1 cellular context compared by ENCODE assay signal in the genomic region with DNA sequence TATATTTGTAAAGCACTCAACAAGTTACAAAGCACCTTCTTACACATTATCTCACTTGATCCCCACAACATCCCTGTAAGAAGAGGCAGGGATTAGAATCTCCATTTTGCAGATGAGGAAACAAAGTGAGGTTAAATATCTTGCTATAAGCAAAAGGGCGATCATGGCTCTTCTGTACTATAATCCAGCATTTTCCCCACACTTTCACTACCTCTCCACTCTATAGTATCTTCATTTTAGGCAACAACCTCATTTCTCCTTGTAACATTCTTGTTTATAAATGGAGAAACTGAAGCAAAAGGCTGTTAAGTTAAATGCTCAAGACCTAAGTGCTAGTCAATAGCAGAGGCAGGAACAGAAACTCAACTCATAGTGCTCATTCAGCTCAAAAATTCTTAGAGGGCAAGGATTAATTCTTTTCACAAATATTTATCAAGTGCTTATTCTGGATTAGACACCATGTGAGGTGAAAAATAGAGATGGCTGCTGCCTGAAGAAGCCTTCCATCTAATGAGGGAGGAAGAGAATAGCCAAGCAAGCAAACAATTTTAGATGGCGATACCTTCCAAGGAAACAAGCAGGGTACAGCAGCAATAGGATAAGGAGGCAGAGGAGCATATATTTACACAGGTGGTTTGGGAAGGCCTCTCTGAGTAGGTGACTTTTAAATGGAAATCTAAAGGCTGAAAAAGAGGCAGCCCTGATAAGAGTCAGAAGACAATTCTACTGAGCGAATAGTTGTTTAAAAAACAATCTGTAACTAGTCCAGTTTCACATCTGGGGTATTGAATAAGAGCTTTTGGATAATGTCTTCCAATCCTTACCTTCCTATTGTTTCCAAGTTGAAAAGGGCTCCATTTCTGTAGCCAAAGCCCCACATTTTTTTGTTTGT.
A peak's percentile ranks its signal among the peaks of the same experiment; 100 is the strongest.
TF ChIP-seq lines count a peak whose summit lies in the region.

No MANE protein-coding gene starts in this region.

TF ChIP-seq in HepG2, 621 proteins besides CTCF, POLR2A, EP300 and RAD21 (continues in another document):
- TF ChIP-seq ZSCAN21 (CRISPR knock-in tag; IDR thresholded peaks at IDR 0.05; ENCODE audit: borderline replicate concordance) (no peak), RFX1 (IDR thresholded peaks at IDR 0.05) (no peak), RBFOX2 (IDR thresholded peaks at IDR 0.05; ENCODE audit: low read depth, low read length) (peak; percentile 86), GATAD1 (CRISPR knock-in tag; IDR thresholded peaks at IDR 0.05) (no peak), GABPA (IDR thresholded peaks at IDR 0.05; ENCODE audit: low read depth, low read length) (no peak), GABPA (CRISPR knock-in tag; IDR thresholded peaks at IDR 0.05; ENCODE audit: low read depth) (no peak), ZNF615 (CRISPR knock-in tag; IDR thresholded peaks at IDR 0.05; ENCODE audit: borderline replicate concordance) (no peak), ZNF484 (CRISPR knock-in tag; IDR thresholded peaks at IDR 0.05; ENCODE audit: borderline replicate concordance, low read depth) (no peak), IKZF1 (IDR thresholded peaks at IDR 0.05) (no peak), HES4 (CRISPR knock-in tag; IDR thresholded peaks at IDR 0.05; ENCODE audit: borderline replicate concordance) (no peak), POLR2AphosphoS5 (IDR thresholded peaks at IDR 0.05; ENCODE audit: low read depth, low read length) (peak; percentile 46), ZKSCAN8 (CRISPR knock-in tag; IDR thresholded peaks at IDR 0.05; ENCODE audit: borderline replicate concordance) (no peak), NKX3-1 (CRISPR knock-in tag; IDR thresholded peaks at IDR 0.05) (no peak), ZBTB42 (CRISPR knock-in tag; IDR thresholded peaks at IDR 0.05) (no peak), CENPT (CRISPR knock-in tag; IDR thresholded peaks at IDR 0.05; ENCODE audit: low read depth) (no peak), KDM5A (IDR thresholded peaks at IDR 0.05; ENCODE audit: borderline replicate concordance, low read length) (no peak), MTF2 (CRISPR knock-in tag; IDR thresholded peaks at IDR 0.05; ENCODE audit: borderline replicate concordance) (no peak), KLF13 (CRISPR knock-in tag; IDR thresholded peaks at IDR 0.05) (no peak), ZNF777 (CRISPR knock-in tag; IDR thresholded peaks at IDR 0.05) (no peak), MYNN (CRISPR knock-in tag; IDR thresholded peaks at IDR 0.05; ENCODE audit: low read depth) (no peak), ZNF530 (CRISPR knock-in tag; IDR thresholded peaks at IDR 0.05; ENCODE audit: low read depth) (no peak), ZNF652 (CRISPR knock-in tag; IDR thresholded peaks at IDR 0.05; ENCODE audit: borderline replicate concordance, low read depth) (no peak), NFE2L2 (IDR thresholded peaks at IDR 0.05; ENCODE audit: low read length) (no peak), SRSF4 (IDR thresholded peaks at IDR 0.05; ENCODE audit: low read depth, low read length, poor library complexity, severe bottlenecking) (peak; percentile 56), POLR2G (IDR thresholded peaks at IDR 0.05; ENCODE audit: low read depth, low read length) (peak; percentile 50)
- TF ChIP-seq, protein P1, sequence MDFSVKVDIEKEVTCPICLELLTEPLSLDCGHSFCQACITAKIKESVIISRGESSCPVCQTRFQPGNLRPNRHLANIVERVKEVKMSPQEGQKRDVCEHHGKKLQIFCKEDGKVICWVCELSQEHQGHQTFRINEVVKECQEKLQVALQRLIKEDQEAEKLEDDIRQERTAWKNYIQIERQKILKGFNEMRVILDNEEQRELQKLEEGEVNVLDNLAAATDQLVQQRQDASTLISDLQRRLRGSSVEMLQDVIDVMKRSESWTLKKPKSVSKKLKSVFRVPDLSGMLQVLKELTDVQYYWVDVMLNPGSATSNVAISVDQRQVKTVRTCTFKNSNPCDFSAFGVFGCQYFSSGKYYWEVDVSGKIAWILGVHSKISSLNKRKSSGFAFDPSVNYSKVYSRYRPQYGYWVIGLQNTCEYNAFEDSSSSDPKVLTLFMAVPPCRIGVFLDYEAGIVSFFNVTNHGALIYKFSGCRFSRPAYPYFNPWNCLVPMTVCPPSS (IDR thresholded peaks at IDR 0.05) = no peak
- TF ChIP-seq, protein P2, sequence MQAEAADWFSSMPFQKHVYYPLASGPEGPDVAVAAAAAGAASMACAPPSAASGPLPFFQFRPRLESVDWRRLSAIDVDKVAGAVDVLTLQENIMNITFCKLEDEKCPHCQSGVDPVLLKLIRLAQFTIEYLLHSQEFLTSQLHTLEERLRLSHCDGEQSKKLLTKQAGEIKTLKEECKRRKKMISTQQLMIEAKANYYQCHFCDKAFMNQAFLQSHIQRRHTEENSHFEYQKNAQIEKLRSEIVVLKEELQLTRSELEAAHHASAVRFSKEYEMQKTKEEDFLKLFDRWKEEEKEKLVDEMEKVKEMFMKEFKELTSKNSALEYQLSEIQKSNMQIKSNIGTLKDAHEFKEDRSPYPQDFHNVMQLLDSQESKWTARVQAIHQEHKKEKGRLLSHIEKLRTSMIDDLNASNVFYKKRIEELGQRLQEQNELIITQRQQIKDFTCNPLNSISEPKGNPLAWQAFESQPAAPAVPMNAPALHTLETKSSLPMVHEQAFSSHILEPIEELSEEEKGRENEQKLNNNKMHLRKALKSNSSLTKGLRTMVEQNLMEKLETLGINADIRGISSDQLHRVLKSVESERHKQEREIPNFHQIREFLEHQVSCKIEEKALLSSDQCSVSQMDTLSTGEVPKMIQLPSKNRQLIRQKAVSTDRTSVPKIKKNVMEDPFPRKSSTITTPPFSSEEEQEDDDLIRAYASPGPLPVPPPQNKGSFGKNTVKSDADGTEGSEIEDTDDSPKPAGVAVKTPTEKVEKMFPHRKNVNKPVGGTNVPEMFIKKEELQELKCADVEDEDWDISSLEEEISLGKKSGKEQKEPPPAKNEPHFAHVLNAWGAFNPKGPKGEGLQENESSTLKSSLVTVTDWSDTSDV (CRISPR knock-in tag; IDR thresholded peaks at IDR 0.05) = no peak
- TF ChIP-seq, protein P3, sequence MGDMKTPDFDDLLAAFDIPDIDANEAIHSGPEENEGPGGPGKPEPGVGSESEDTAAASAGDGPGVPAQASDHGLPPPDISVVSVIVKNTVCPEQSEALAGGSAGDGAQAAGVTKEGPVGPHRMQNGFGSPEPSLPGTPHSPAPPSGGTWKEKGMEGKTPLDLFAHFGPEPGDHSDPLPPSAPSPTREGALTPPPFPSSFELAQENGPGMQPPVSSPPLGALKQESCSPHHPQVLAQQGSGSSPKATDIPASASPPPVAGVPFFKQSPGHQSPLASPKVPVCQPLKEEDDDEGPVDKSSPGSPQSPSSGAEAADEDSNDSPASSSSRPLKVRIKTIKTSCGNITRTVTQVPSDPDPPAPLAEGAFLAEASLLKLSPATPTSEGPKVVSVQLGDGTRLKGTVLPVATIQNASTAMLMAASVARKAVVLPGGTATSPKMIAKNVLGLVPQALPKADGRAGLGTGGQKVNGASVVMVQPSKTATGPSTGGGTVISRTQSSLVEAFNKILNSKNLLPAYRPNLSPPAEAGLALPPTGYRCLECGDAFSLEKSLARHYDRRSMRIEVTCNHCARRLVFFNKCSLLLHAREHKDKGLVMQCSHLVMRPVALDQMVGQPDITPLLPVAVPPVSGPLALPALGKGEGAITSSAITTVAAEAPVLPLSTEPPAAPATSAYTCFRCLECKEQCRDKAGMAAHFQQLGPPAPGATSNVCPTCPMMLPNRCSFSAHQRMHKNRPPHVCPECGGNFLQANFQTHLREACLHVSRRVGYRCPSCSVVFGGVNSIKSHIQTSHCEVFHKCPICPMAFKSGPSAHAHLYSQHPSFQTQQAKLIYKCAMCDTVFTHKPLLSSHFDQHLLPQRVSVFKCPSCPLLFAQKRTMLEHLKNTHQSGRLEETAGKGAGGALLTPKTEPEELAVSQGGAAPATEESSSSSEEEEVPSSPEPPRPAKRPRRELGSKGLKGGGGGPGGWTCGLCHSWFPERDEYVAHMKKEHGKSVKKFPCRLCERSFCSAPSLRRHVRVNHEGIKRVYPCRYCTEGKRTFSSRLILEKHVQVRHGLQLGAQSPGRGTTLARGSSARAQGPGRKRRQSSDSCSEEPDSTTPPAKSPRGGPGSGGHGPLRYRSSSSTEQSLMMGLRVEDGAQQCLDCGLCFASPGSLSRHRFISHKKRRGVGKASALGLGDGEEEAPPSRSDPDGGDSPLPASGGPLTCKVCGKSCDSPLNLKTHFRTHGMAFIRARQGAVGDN (CRISPR knock-in tag; IDR thresholded peaks at IDR 0.05) = no peak
- TF ChIP-seq, protein P4, sequence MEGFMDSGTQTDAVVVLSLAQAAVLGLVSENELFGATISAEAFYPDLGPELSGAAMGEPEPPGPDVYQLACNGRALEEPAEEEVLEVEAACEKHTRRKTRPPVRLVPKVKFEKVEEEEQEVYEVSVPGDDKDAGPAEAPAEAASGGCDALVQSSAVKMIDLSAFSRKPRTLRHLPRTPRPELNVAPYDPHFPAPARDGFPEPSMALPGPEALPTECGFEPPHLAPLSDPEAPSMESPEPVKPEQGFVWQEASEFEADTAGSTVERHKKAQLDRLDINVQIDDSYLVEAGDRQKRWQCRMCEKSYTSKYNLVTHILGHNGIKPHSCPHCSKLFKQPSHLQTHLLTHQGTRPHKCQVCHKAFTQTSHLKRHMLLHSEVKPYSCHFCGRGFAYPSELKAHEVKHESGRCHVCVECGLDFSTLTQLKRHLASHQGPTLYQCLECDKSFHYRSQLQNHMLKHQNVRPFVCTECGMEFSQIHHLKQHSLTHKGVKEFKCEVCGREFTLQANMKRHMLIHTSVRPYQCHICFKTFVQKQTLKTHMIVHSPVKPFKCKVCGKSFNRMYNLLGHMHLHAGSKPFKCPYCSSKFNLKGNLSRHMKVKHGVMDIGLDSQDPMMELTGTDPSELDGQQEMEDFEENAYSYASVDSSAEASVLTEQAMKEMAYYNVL (CRISPR knock-in tag; IDR thresholded peaks at IDR 0.05; ENCODE audit: borderline replicate concordance) = no peak
- TF ChIP-seq, protein P5, sequence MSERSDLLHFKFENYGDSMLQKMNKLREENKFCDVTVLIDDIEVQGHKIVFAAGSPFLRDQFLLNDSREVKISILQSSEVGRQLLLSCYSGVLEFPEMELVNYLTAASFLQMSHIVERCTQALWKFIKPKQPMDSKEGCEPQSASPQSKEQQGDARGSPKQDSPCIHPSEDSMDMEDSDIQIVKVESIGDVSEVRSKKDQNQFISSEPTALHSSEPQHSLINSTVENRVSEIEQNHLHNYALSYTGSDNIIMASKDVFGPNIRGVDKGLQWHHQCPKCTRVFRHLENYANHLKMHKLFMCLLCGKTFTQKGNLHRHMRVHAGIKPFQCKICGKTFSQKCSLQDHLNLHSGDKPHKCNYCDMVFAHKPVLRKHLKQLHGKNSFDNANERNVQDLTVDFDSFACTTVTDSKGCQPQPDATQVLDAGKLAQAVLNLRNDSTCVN (CRISPR knock-in tag; IDR thresholded peaks at IDR 0.05; ENCODE audit: borderline replicate concordance) = no peak
- TF ChIP-seq, protein P6, sequence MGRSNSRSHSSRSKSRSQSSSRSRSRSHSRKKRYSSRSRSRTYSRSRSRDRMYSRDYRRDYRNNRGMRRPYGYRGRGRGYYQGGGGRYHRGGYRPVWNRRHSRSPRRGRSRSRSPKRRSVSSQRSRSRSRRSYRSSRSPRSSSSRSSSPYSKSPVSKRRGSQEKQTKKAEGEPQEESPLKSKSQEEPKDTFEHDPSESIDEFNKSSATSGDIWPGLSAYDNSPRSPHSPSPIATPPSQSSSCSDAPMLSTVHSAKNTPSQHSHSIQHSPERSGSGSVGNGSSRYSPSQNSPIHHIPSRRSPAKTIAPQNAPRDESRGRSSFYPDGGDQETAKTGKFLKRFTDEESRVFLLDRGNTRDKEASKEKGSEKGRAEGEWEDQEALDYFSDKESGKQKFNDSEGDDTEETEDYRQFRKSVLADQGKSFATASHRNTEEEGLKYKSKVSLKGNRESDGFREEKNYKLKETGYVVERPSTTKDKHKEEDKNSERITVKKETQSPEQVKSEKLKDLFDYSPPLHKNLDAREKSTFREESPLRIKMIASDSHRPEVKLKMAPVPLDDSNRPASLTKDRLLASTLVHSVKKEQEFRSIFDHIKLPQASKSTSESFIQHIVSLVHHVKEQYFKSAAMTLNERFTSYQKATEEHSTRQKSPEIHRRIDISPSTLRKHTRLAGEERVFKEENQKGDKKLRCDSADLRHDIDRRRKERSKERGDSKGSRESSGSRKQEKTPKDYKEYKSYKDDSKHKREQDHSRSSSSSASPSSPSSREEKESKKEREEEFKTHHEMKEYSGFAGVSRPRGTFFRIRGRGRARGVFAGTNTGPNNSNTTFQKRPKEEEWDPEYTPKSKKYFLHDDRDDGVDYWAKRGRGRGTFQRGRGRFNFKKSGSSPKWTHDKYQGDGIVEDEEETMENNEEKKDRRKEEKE (IDR thresholded peaks at IDR 0.05) = no peak
- TF ChIP-seq, protein P7, sequence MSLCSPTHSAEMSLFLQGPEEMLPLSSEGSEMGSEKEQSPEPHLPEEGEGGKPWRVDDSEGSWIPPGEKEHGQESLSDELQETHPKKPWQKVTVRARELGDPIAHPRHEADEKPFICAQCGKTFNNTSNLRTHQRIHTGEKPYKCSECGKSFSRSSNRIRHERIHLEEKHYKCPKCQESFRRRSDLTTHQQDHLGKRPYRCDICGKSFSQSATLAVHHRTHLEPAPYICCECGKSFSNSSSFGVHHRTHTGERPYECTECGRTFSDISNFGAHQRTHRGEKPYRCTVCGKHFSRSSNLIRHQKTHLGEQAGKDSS (CRISPR knock-in tag; IDR thresholded peaks at IDR 0.05; ENCODE audit: borderline replicate concordance, low read depth) = no peak
- TF ChIP-seq, protein P8, sequence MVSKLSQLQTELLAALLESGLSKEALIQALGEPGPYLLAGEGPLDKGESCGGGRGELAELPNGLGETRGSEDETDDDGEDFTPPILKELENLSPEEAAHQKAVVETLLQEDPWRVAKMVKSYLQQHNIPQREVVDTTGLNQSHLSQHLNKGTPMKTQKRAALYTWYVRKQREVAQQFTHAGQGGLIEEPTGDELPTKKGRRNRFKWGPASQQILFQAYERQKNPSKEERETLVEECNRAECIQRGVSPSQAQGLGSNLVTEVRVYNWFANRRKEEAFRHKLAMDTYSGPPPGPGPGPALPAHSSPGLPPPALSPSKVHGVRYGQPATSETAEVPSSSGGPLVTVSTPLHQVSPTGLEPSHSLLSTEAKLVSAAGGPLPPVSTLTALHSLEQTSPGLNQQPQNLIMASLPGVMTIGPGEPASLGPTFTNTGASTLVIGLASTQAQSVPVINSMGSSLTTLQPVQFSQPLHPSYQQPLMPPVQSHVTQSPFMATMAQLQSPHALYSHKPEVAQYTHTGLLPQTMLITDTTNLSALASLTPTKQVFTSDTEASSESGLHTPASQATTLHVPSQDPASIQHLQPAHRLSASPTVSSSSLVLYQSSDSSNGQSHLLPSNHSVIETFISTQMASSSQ (IDR thresholded peaks at IDR 0.05; ENCODE audit: low read depth) = no peak
- TF ChIP-seq, protein P8 (CRISPR knock-in tag; IDR thresholded peaks at IDR 0.05; ENCODE audit: borderline replicate concordance) = peak; percentile 11; the same call in 1 of the 2 replicates
